In the genomic region with DNA sequence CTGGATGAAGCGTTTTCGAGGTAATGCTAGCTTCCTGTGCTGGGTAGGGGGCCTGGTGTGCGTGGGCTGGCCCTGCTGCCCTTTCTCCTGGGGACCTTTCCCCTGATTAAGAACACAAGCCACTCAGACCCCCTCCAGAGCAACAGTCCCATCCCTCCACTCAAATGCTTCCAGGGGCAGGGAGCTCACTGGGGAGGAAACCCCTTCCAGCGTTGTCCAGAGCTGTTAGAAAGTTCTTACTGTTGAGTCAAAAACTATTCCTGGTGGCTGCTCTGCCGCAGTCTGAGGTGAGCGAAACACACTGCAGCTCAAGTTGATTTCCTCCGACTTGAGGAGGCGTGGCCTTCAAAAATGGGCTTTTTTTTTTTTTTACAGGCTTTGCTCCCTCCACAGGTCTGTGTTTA, we compare ENCODE assay signal across 10 cellular contexts. TPM values are rescaled to one million over a fixed set of nuclear protein-coding genes. Genes with fewer than 3 reads are reported as not detected.
A peak's percentile ranks its signal among the peaks of the same experiment; 100 is the strongest.
DNase-seq lines count a peak whose midpoint lies in the region; ATAC-seq and TF ChIP-seq lines count a peak whose summit lies in the region.
"Had no signal": no experiment of that assay in that cellular context is flagged by ENCODE, and none has a peak within 500 bp of the region (broad histone marks: within the 10 kb centered on the region; RNA-seq: fewer than 3 reads in every experiment).

No MANE protein-coding gene starts in this region.

- no peak overlapping the region for H3K4me3 ChIP-seq in stomach
- H3K4me3 ChIP-seq: mucosa of descending colon had no signal

- DNase-seq in T follicular helper cell (ENCODE audit: low read depth) (peak; percentile 28), iris pigment epithelial cell (ENCODE audit: low read depth) (peak; percentile 57), stomach (no peak), NCI-H1930 (lab: John Stamatoyannopoulos, UW) (no peak), left cardiac atrium (no peak), EL (no peak)
- DNase-seq in activated T-helper 1 cell treated with anti-CD3 and anti-CD28 coated beads, Interleukin-12 subunit alpha, Interleukin-12 subunit beta, Interleukin-2, Interleukin-4 antibody, amounts not matched to agents 30 ng/mL and 10 ng/mL and 1 ng/mL, durations not matched to agents 14 hours and 24 hours and 36 hours (ENCODE audit: low spot score): no peak
- DNase-seq: mucosa of descending colon, NCI-H446 had no signal

- H3K36me3 ChIP-seq in stomach: peaks cover 0 to 44% (median 39%) of the 10 kb centered on the region in 4 donors

- no peak overlapping the region for H3K27ac Mint-ChIP-seq in activated T-helper 1 cell treated with anti-CD3 and anti-CD28 coated beads, Interleukin-12 subunit alpha, Interleukin-12 subunit beta, Interleukin-2, Interleukin-4 antibody, amounts not matched to agents 30 ng/mL and 10 ng/mL and 1 ng/mL, durations not matched to agents 14 hours and 24 hours and 36 hours
- H3K27ac Mint-ChIP-seq: activated T-helper 2 cell treated with anti-CD3 and anti-CD28 coated beads, Interferon-gamma antibody, Interleukin-2, Interleukin-4, amounts not matched to agents 10 μg/mL and 5 μg/mL and 100 μg/mL, durations not matched to agents 14 hours and 24 hours and 36 hours had no signal

- no peak for ATAC-seq in left cardiac atrium
- ATAC-seq: mucosa of descending colon had no signal

- TF ChIP-seq EP300 in stomach (IDR thresholded peaks at IDR 0.05): no peak

- no peak for TF ChIP-seq CTCF in stomach (IDR thresholded peaks at IDR 0.05)

- WGBS in stomach, 5 donors: 68 to 83% (median 73%) methylated on average over 8 of the region's 8 CpGs

- H3K9me3 Mint-ChIP-seq in activated T-helper 1 cell treated with anti-CD3 and anti-CD28 coated beads, Interleukin-12 subunit alpha, Interleukin-12 subunit beta, Interleukin-2, Interleukin-4 antibody, amounts not matched to agents 30 ng/mL and 10 ng/mL and 1 ng/mL, durations not matched to agents 14 hours and 24 hours and 36 hours: no peaks in the 10 kb centered on the region
- H3K9me3 Mint-ChIP-seq: activated T-helper 2 cell treated with anti-CD3 and anti-CD28 coated beads, Interferon-gamma antibody, Interleukin-2, Interleukin-4, amounts not matched to agents 10 μg/mL and 5 μg/mL and 100 μg/mL, durations not matched to agents 14 hours and 24 hours and 36 hours had no signal

- no peaks in the 10 kb centered on the region for H3K27me3 ChIP-seq in stomach

- peaks cover 7% of the 10 kb centered on the region for H3K27me3 Mint-ChIP-seq in activated T-helper 1 cell treated with anti-CD3 and anti-CD28 coated beads, Interleukin-12 subunit alpha, Interleukin-12 subunit beta, Interleukin-2, Interleukin-4 antibody, amounts not matched to agents 30 ng/mL and 10 ng/mL and 1 ng/mL, durations not matched to agents 14 hours and 24 hours and 36 hours (ENCODE audit: insufficient read depth)

- H3K9me3 ChIP-seq in stomach: no peaks in the 10 kb centered on the region
- H3K9me3 ChIP-seq: mucosa of descending colon had no signal

- H3K36me3 Mint-ChIP-seq in activated T-helper 1 cell treated with anti-CD3 and anti-CD28 coated beads, Interleukin-12 subunit alpha, Interleukin-12 subunit beta, Interleukin-2, Interleukin-4 antibody, amounts not matched to agents 30 ng/mL and 10 ng/mL and 1 ng/mL, durations not matched to agents 14 hours and 24 hours and 36 hours (ENCODE audit: low read depth): peaks cover 10% of the 10 kb centered on the region

- peak overlapping the region; percentile 40 for H3K4me3 Mint-ChIP-seq in activated T-helper 1 cell treated with anti-CD3 and anti-CD28 coated beads, Interleukin-12 subunit alpha, Interleukin-12 subunit beta, Interleukin-2, Interleukin-4 antibody, amounts not matched to agents 30 ng/mL and 10 ng/mL and 1 ng/mL, durations not matched to agents 14 hours and 24 hours and 36 hours

- peak overlapping the region in 4 of 5 donors; percentile 22 to 90 (median 60) for H3K27ac ChIP-seq in stomach

- H3K4me1 Mint-ChIP-seq in activated T-helper 1 cell treated with anti-CD3 and anti-CD28 coated beads, Interleukin-12 subunit alpha, Interleukin-12 subunit beta, Interleukin-2, Interleukin-4 antibody, amounts not matched to agents 30 ng/mL and 10 ng/mL and 1 ng/mL, durations not matched to agents 14 hours and 24 hours and 36 hours (ENCODE audit: low read depth): peaks cover 56% of the 10 kb centered on the region

- peaks cover 42 to 73% (median 53%) of the 10 kb centered on the region in 4 donors for H3K4me1 ChIP-seq in stomach

- no peak for TF ChIP-seq POLR2A in stomach (IDR thresholded peaks at IDR 0.05)

- intact Hi-C loops in activated T-helper 1 cell treated with anti-CD3 and anti-CD28 coated beads, Interleukin-12 subunit alpha, Interleukin-12 subunit beta, Interleukin-2, Interleukin-4 antibody, amounts not matched to agents 30 ng/mL and 10 ng/mL and 1 ng/mL, durations not matched to agents 14 hours and 24 hours and 36 hours (cut with micrococcal nuclease): loop anchor here (2.0 kb wide), 1 partner anchor 14 kb away; no protein-coding TSS in a partner anchor
- intact Hi-C loops in stomach (cut with DNase I; ENCODE audit: low total_unique reads): no loop called here
- intact Hi-C loops in left cardiac atrium (cut with DNase I): no loop called here

RNA-seq across cellular contexts. Expression of a gene that starts 21.8 kb away (rescaled TPM):
- 4.6 and 5.3 TPM in 2 replicates for total RNA-seq in activated T-helper 1 cell treated with anti-CD3 and anti-CD28 coated beads, Interleukin-12 subunit alpha, Interleukin-12 subunit beta, Interleukin-2, Interleukin-4 antibody, amounts not matched to agents 30 ng/mL and 10 ng/mL and 1 ng/mL, durations not matched to agents 14 hours and 24 hours and 36 hours
- total RNA-seq in stomach (10 to 100 TPM in 4 of 5 donors, not detected in 1; 10.6 to 73.7 (median 39.8) TPM), left cardiac atrium (10 to 100 TPM in 1 of 2 donors, 1 to 10 TPM in 1; 9.5 to 10.3 TPM)
- 10 to 100 TPM; 13.3 to 17.6 (median 15.7) TPM for polyA plus RNA-seq in stomach

RNA-seq across cellular contexts. Expression of a gene that starts 51.4 kb away (rescaled TPM):
- 0.83 and 0.98 TPM in 2 replicates for total RNA-seq in activated T-helper 1 cell treated with anti-CD3 and anti-CD28 coated beads, Interleukin-12 subunit alpha, Interleukin-12 subunit beta, Interleukin-2, Interleukin-4 antibody, amounts not matched to agents 30 ng/mL and 10 ng/mL and 1 ng/mL, durations not matched to agents 14 hours and 24 hours and 36 hours
- total RNA-seq in stomach: 10 to 100 TPM in 1 of 5 donors, 1 to 10 TPM in 4; 4.6 to 33.9 (median 6.4) TPM
- polyA plus RNA-seq in stomach: 10 to 100 TPM in 1 of 3 donors, 1 to 10 TPM in 2; 4.3 to 10.0 (median 4.5) TPM
- 10 to 100 TPM; 11.0 to 14.8 TPM for total RNA-seq in left cardiac atrium

Comparison
In these comparisons a context has a peak if more than half of its experiments do, and no peak if none do; other contexts are left out.
1. DNase-seq: peak in T follicular helper cell (single experiment) and iris pigment epithelial cell (single experiment); none in activated T-helper 1 cell treated with anti-CD3 and anti-CD28 coated beads, Interleukin-12 subunit alpha, Interleukin-12 subunit beta, Interleukin-2, Interleukin-4 antibody, amounts not matched to agents 30 ng/mL and 10 ng/mL and 1 ng/mL, durations not matched to agents 14 hours and 24 hours and 36 hours (single experiment), stomach (single experiment), NCI-H1930 (0 of 2), left cardiac atrium (single experiment) and EL (single experiment).